In genomic region chr6:168058691-168059551, GRCh38 we compare ENCODE assay signal across 18 cellular contexts. TPM values are rescaled to one million over a fixed set of nuclear protein-coding genes. Genes with fewer than 3 reads are reported as not detected.
DNase-seq lines count a peak whose midpoint lies in the region; ATAC-seq, FAIRE-seq and TF ChIP-seq lines count a peak whose summit lies in the region.
"Had no signal": no experiment of that assay in that cellular context is flagged by ENCODE, and none has a peak within 500 bp of the region (broad histone marks: within the 10 kb centered on the region; RNA-seq: fewer than 3 reads in every experiment).

No MANE protein-coding gene starts in this region.

- intact Hi-C loops in Right ventricle myocardium inferior (cut with DNase I), result loop anchor here (5.0 kb wide), 1 partner anchor 152 kb away; no protein-coding TSS in a partner anchor
- intact Hi-C loops in left ventricle myocardium superior (cut with micrococcal nuclease), result no loop called here
- intact Hi-C loops in mucosa of descending colon (cut with DNase I, micrococcal nuclease), result no loop called here
- intact Hi-C loops in sciatic nerve (cut with DNase I), result loop anchor here (10.0 kb wide), 1 partner anchor 66 kb away; no protein-coding TSS in a partner anchor

- H3K36me3 ChIP-seq in mucosa of descending colon (ENCODE audit: low read depth), result no peaks in the 10 kb centered on the region
- H3K36me3 ChIP-seq: Peyer's patch had no signal

- no peaks in the 10 kb centered on the region for H3K4me1 Mint-ChIP-seq in WTC11

- TF ChIP-seq CTCF in WTC11 (IDR thresholded peaks at IDR 0.05) (no peak), mucosa of descending colon (IDR thresholded peaks at IDR 0.05) (no peak), D721Med (IDR thresholded peaks at IDR 0.05; ENCODE audit: insufficient read depth, missing control alignments) (no peak)

- no peaks in the 10 kb centered on the region for H3K9me3 Mint-ChIP-seq in WTC11

- H3K4me3 ChIP-seq in mucosa of descending colon, result no peak overlapping the region
- H3K4me3 ChIP-seq: Peyer's patch had no signal

- CTCF ChIA-PET in HEK293T (lab: Yijun Ruan, JAX), result interaction anchor here (0.6 to 1.4 kb wide), 3 partner anchors 9 to 589 kb away, joined by 3 read pairs; no protein-coding TSS in a partner anchor
- CTCF ChIA-PET in WTC11 (lab: Charles Lee), result interaction anchor here (0.9 to 3.5 kb wide), 4 partner anchors 14 to 73 kb away, joined by 3 to 83 read pairs (median 4); no protein-coding TSS in a partner anchor

- no peaks in the 10 kb centered on the region for H3K9me3 ChIP-seq in mucosa of descending colon
- H3K9me3 ChIP-seq: Peyer's patch had no signal

- no peak for FAIRE-seq in D721Med (lab: Jason Lieb, UNC)

- H3K4me1 ChIP-seq in mucosa of descending colon (ENCODE audit: low read depth), result no peaks in the 10 kb centered on the region
- H3K4me1 ChIP-seq: Peyer's patch had no signal

- DNase-seq in Right ventricle myocardium inferior (ENCODE audit: missing footprints) (peak; percentile 70), left ventricle myocardium superior (no peak), HEK293T (ENCODE audit: extremely low spot score) (peak; percentile 62), WTC11 (ENCODE audit: low spot score) (peak; percentile 57), mucosa of descending colon (peak in 2 of 3 donors; percentile 25 to 45), sciatic nerve (ENCODE audit: low spot score) (no peak), hepatic stellate cell (ENCODE audit: low spot score) (no peak), D721Med (ENCODE audit: insufficient read length, low spot score) (no peak)
- DNase-seq: C1 segment of cervical spinal cord, NCI-H1048, NCI-H1694, NCI-H510A treated with DMSO at 0.1 percent for 48 hours, Peyer's patch, SHP77 treated with DMSO at 0.1 percent for 48 hours had no signal

- POLR2A ChIA-PET in HEK293T (lab: Yijun Ruan, JAX) (no interaction called here), WTC11 (lab: Charles Lee) (no interaction called here)

- ATAC-seq in Right ventricle myocardium inferior (no peak), left ventricle myocardium superior (no peak), WTC11 (peak; percentile 84), mucosa of descending colon (no peak), sciatic nerve (no peak)

- no peak overlapping the region for H3K4me3 Mint-ChIP-seq in WTC11

- no peak overlapping the region for H3K27ac Mint-ChIP-seq in WTC11

- H3K36me3 Mint-ChIP-seq in WTC11, result no peaks in the 10 kb centered on the region

- H3K27me3 Mint-ChIP-seq in WTC11 (ENCODE audit: low read depth), result no peaks in the 10 kb centered on the region

TF ChIP-seq in HEK293T, 16 proteins besides CTCF, POLR2A, EP300 and RAD21:
- TF ChIP-seq CTBP1 (IDR thresholded peaks at IDR 0.05; ENCODE audit: borderline replicate concordance) (peak; percentile 63; the same call in 1 of the 2 replicates), ARNT (IDR thresholded peaks at IDR 0.05) (peak; percentile 8; the same call in 1 of the 2 replicates), LEF1 (IDR thresholded peaks at IDR 0.05; ENCODE audit: borderline replicate concordance) (no peak), PKNOX1 (IDR thresholded peaks at IDR 0.05) (no peak)

TF ChIP-seq in WTC11, 78 proteins besides CTCF, POLR2A, EP300 and RAD21:
- no peak for TF ChIP-seq NR2C2 (CRISPR knock-in tag; IDR thresholded peaks at IDR 0.05)
- TF ChIP-seq HMGA2 (CRISPR knock-in tag; IDR thresholded peaks at IDR 0.05), result no peak
- no peak for TF ChIP-seq GRHL2 (CRISPR knock-in tag; IDR thresholded peaks at IDR 0.05; ENCODE audit: insufficient replicate concordance, severe bottlenecking)
- TF ChIP-seq, protein P1, sequence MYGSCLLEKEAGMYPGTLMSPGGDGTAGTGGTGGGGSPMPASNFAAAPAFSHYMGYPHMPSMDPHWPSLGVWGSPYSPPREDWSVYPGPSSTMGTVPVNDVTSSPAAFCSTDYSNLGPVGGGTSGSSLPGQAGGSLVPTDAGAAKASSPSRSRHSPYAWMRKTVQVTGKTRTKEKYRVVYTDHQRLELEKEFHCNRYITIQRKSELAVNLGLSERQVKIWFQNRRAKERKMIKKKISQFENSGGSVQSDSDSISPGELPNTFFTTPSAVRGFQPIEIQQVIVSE (CRISPR knock-in tag; IDR thresholded peaks at IDR 0.05; ENCODE audit: borderline replicate concordance), result no peak
- no peak for TF ChIP-seq TEAD1 (CRISPR knock-in tag; IDR thresholded peaks at IDR 0.05)
- TF ChIP-seq ZNF671 (CRISPR knock-in tag; IDR thresholded peaks at IDR 0.05), result no peak
- TF ChIP-seq ZNF396 (CRISPR knock-in tag; IDR thresholded peaks at IDR 0.05; ENCODE audit: borderline replicate concordance), result no peak
- no peak for TF ChIP-seq TEAD4 (CRISPR knock-in tag; IDR thresholded peaks at IDR 0.05)
- TF ChIP-seq ZNF512 (CRISPR knock-in tag; IDR thresholded peaks at IDR 0.05; ENCODE audit: borderline replicate concordance), result no peak
- TF ChIP-seq NR1H2 (CRISPR knock-in tag; IDR thresholded peaks at IDR 0.05), result no peak
- TF ChIP-seq SP1 (CRISPR knock-in tag; conservative IDR thresholded peaks at IDR 0.05), result no peak
- no peak for TF ChIP-seq ZNF423 (CRISPR knock-in tag; IDR thresholded peaks at IDR 0.05)
- no peak for TF ChIP-seq KAT7 (CRISPR knock-in tag; IDR thresholded peaks at IDR 0.05; ENCODE audit: borderline replicate concordance)
- TF ChIP-seq ZNF416 (CRISPR knock-in tag; IDR thresholded peaks at IDR 0.05), result no peak
- TF ChIP-seq ZNF317 (CRISPR knock-in tag; IDR thresholded peaks at IDR 0.05; ENCODE audit: borderline replicate concordance, low read depth), result no peak
- TF ChIP-seq IRF1 (CRISPR knock-in tag; IDR thresholded peaks at IDR 0.05), result no peak
- no peak for TF ChIP-seq SMAD4 (CRISPR knock-in tag; IDR thresholded peaks at IDR 0.05)
- TF ChIP-seq, protein P2, sequence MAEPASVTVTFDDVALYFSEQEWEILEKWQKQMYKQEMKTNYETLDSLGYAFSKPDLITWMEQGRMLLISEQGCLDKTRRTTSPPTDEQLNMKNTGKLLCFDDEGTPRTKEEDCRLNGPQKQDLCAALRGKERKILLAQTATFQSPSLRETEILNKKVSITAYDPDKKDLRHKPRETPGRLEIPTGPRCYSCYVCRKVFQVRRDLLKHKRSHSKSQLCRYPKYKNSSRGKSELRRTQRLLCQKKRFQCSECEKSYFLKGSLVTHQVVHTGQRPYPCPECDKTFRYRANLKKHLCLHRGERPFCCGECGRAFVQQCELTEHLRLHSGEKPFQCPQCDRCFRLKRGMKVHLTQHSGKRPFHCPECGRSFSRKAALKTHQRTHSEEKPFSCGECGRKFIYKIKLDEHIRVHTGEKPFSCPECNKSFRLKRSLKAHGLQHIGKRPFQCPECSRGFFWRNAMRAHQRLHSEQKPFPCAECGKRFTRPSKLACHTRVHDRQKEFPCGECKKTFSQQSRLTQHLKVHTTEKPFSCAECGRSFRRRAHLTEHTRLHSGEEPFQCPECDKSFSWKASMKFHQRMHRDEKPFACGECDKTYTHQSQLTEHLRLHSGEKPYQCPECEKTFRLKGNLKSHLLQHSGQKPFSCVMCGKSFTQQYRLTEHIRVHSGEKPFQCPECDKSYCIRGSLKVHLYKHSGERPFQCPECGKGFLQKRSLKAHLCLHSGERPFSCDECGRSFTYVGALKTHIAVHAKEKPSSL (CRISPR knock-in tag; conservative IDR thresholded peaks at IDR 0.05), result no peak

RNA-seq across cellular contexts. Expression of gene FRMD1, which starts 20.1 kb away (rescaled TPM):
- 0.41 TPM for total RNA-seq in Right ventricle myocardium inferior
- total RNA-seq in left ventricle myocardium superior, result 0.45 TPM
- 0.57 to 0.98 TPM (median 0.69 TPM) in 3 replicates for total RNA-seq in WTC11 (2021)
- 10 to 100 TPM; 14.3 to 57.5 (median 17.1) TPM for total RNA-seq in mucosa of descending colon
- 25.5 TPM for total RNA-seq in sciatic nerve
- total RNA-seq: A172, Daoy, H4, HT-29 had no signal

Comparison
In these comparisons a context has a peak if more than half of its experiments do, and no peak if none do; other contexts are left out.
1. DNase-seq: peak in Right ventricle myocardium inferior (single experiment), HEK293T (single experiment), WTC11 (single experiment) and mucosa of descending colon (2 of 3); none in left ventricle myocardium superior (single experiment), sciatic nerve (single experiment), hepatic stellate cell (single experiment) and D721Med (single experiment).
2. intact Hi-C loops: an anchor here in Right ventricle myocardium inferior (5.0 kb wide) and sciatic nerve (10.0 kb wide); none called in left ventricle myocardium superior and mucosa of descending colon.